ENCODE assay signal across 25 cellular contexts in the genomic region with DNA sequence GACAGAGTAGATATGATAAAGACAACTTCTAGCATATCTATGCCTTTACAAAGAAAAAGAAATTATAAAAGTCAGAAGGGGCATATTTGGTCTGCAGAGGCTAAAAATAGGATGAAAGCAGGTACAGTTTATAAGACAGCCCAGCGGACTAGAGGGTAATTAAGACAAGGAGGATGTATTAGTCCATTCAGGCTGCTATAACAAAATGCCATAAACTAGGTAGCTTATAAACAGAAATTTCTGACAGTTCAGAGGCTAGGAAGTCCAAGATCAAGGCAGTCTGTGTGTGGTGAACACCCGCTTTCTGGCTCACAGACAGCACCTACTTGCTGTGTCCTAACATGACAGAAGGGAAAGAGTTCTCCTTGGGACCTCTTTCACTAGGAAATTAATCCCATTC.
"Had no signal": no experiment of that assay in that cellular context is flagged by ENCODE, and none has a peak within 500 bp of the region (broad histone marks: within the 10 kb centered on the region; RNA-seq: fewer than 3 reads in every experiment).

No MANE protein-coding gene starts in this region.

- H3K9me3 Mint-ChIP-seq: activated CD4-positive, alpha-beta memory T cell treated with anti-CD3 and anti-CD28 coated beads, Interleukin-2, amount 10 ng/mL, durations not matched to agents 7 days and 5 days; activated naive CD4-positive, alpha-beta T cell treated with anti-CD3 and anti-CD28 coated beads for 36 hours; brain; dendritic cell treated with granulocyte-macrophage colony-stimulating factor and Interleukin-4, amounts not matched to agents 40 ng/mL and 50 ng/mL, for 4 days; memory B cell; neural crest cell; T-helper 2 cell treated with Interferon-gamma antibody and Interleukin-4, amounts not matched to agents 5 μg/mL and 100 μg/mL, for 36 hours; WTC11 had no signal

- H3K27ac Mint-ChIP-seq: activated CD4-positive, alpha-beta memory T cell treated with anti-CD3 and anti-CD28 coated beads, Interleukin-2, amount 10 ng/mL, durations not matched to agents 7 days and 5 days; brain; dendritic cell treated with granulocyte-macrophage colony-stimulating factor and Interleukin-4, amounts not matched to agents 40 ng/mL and 50 ng/mL, for 4 days; T-helper 2 cell treated with Interferon-gamma antibody and Interleukin-4, amounts not matched to agents 5 μg/mL and 100 μg/mL, for 36 hours; WTC11 had no signal

- H3K4me3 ChIP-seq: heart left ventricle, testis, vagina had no signal

- DNase-seq: activated CD4-positive, alpha-beta memory T cell treated with anti-CD3 and anti-CD28 coated beads, Interleukin-2, amount 10 ng/mL, durations not matched to agents 7 days and 5 days; activated naive CD4-positive, alpha-beta T cell treated with anti-CD3 and anti-CD28 coated beads for 36 hours; activated T-cell treated with anti-CD3 and anti-CD28 coated beads, Interleukin-2, amount 50 U/mL, for 1 hour; aorta; effector CD4-positive, alpha-beta T cell; heart left ventricle; islet precursor cell; left colon; occipital lobe; small intestine; stimulated activated CD4-positive, alpha-beta T cell treated with anti-CD3 and anti-CD28 coated beads, Interleukin-15, amount 100 ng/mL, for 24 hours; stimulated activated CD8-positive, alpha-beta memory T cell treated with anti-CD3 and anti-CD28 coated beads, Interleukin-4, amount 100 ng/mL, for 48 hours; stimulated activated naive CD4-positive, alpha-beta T cell; SW 1271; testis; trophoblast cell had no signal

- H3K4me3 Mint-ChIP-seq: activated CD4-positive, alpha-beta memory T cell treated with anti-CD3 and anti-CD28 coated beads, Interleukin-2, amount 10 ng/mL, durations not matched to agents 7 days and 5 days; activated naive CD4-positive, alpha-beta T cell treated with anti-CD3 and anti-CD28 coated beads for 36 hours; dendritic cell treated with granulocyte-macrophage colony-stimulating factor and Interleukin-4, amounts not matched to agents 40 ng/mL and 50 ng/mL, for 4 days; memory B cell; neural crest cell; WTC11 had no signal

- ATAC-seq: heart left ventricle, left colon, sciatic nerve, WTC11 had no signal

- H3K27me3 Mint-ChIP-seq: activated CD4-positive, alpha-beta memory T cell treated with anti-CD3 and anti-CD28 coated beads, Interleukin-2, amount 10 ng/mL, durations not matched to agents 7 days and 5 days; dendritic cell treated with granulocyte-macrophage colony-stimulating factor and Interleukin-4, amounts not matched to agents 40 ng/mL and 50 ng/mL, for 4 days; memory B cell had no signal

- H3K9me3 ChIP-seq: heart left ventricle, testis, vagina had no signal

- FAIRE-seq: endometrium, small intestine had no signal

- H3K27me3 ChIP-seq: heart left ventricle, testis, vagina had no signal

- H3K27ac ChIP-seq: heart left ventricle, testis, vagina had no signal
